10 cellular contexts compared by ENCODE assay signal in the genomic region with DNA sequence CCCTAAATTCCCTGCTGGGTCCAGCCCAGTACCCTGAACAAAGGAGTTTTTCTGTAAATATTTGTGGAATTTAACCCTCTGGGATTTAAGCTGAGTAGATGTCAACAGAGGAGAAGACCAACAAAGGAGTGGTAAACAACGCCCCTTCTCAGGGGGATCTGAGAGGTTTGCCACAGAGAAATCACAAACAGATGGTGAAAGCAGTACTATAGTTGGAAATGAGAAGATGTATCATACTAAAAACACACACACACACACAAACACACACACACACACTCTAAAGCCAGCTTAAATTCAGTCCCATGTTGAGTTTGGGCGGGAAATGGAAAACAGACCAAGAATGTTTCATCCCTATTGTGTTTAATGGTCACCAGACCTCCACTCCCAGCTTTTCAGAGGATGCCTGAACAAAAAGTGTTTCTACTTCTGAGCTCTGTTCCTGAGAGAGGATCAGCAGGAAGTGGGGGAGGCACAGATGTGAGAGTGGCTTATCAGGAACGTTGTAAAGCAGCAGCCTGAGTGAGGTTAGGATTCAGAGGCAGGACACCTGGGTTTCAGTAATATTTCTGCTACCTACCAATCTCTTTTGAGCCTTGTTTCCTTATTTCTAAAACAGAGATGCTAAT. TPM values are rescaled to one million over a fixed set of nuclear protein-coding genes. Genes with fewer than 3 reads are reported as not detected.
DNase-seq lines count a peak whose midpoint lies in the region; ATAC-seq, FAIRE-seq and TF ChIP-seq lines count a peak whose summit lies in the region.
"Had no signal": no experiment of that assay in that cellular context is flagged by ENCODE, and none has a peak within 500 bp of the region (broad histone marks: within the 10 kb centered on the region; RNA-seq: fewer than 3 reads in every experiment).

No MANE protein-coding gene starts in this region.

- H3K4me3 ChIP-seq in BLaER1 treated with 17β-estradiol and CSF1 and Interleukin-3, amounts not matched to agents 10 nM and 100 nM: peak overlapping the region in 4 of 10 experiments; percentile 58 to 79 (median 75); a peak in 9 of 20 replicates
- H3K4me3 ChIP-seq in HUES6 (ENCODE audit: low read depth, low read length): no peak overlapping the region
- no peak overlapping the region for H3K4me3 ChIP-seq in pancreas
- H3K4me3 ChIP-seq in kidney (ENCODE audit: low read length in 2 of 2): no peak overlapping the region
- H3K4me3 ChIP-seq: adrenal gland had no signal

- H3K4me1 Mint-ChIP-seq in activated CD8-positive, alpha-beta T cell treated with anti-CD3 and anti-CD28 coated beads for 36 hours (ENCODE audit: low read depth): peaks cover 64% of the 10 kb centered on the region

- 41 to 42% methylated on average over 3 of the region's 3 CpGs for WGBS in pancreas, 2 donors

- peak overlapping the region; percentile 76 to 98 (median 96) for H3K4me2 ChIP-seq in BLaER1 treated with 17β-estradiol and CSF1 and Interleukin-3, amounts not matched to agents 10 nM and 100 nM

- peaks cover 0 to 40% (median 0%) of the 10 kb centered on the region in 11 experiments; a peak in 8 of 22 replicates for H3K36me3 ChIP-seq in BLaER1 treated with 17β-estradiol and CSF1 and Interleukin-3, amounts not matched to agents 10 nM and 100 nM
- H3K36me3 ChIP-seq in HUES6 (ENCODE audit: control insufficient read depth, insufficient read depth, low read length) (no peaks in the 10 kb centered on the region), pancreas (no peaks in the 10 kb centered on the region), kidney (ENCODE audit: control insufficient read depth in 1 of 2, insufficient read depth in 2 of 2, low read length in 2 of 2) (no peaks in the 10 kb centered on the region)
- H3K36me3 ChIP-seq: adrenal gland had no signal

- peaks cover 0 to 14% (median 0%) of the 10 kb centered on the region in 11 experiments; a peak in 6 of 22 replicates for H3K9me3 ChIP-seq in BLaER1 treated with 17β-estradiol and CSF1 and Interleukin-3, amounts not matched to agents 10 nM and 100 nM (replicated peaks in 1 of 11)
- no peaks in the 10 kb centered on the region for H3K9me3 ChIP-seq in HUES6 (ENCODE audit: control insufficient read depth, insufficient read depth, low read depth, low read length)
- H3K9me3 ChIP-seq in pancreas: no peaks in the 10 kb centered on the region
- no peaks in the 10 kb centered on the region for H3K9me3 ChIP-seq in kidney (ENCODE audit: control insufficient read depth in 1 of 2, low read length in 2 of 2)
- H3K9me3 ChIP-seq: adrenal gland had no signal

- POLR2A ChIA-PET in activated CD8-positive, alpha-beta T cell treated with anti-CD3 and anti-CD28 coated beads for 36 hours (lab: Charles Lee): interaction anchor here (0.6 to 1.3 kb wide), 5 partner anchors 14 to 312 kb away, joined by 3 to 6 read pairs (median 3); no protein-coding TSS in a partner anchor

- no peak for FAIRE-seq in pancreas (lab: Jason Lieb, UNC)
- FAIRE-seq in kidney (lab: Jason Lieb, UNC): no peak

- H3K4me1 ChIP-seq in BLaER1 treated with 17β-estradiol and CSF1 and Interleukin-3, amounts not matched to agents 10 nM and 100 nM: peaks cover 75 to 90% (median 80%) of the 10 kb centered on the region in 10 experiments
- H3K4me1 ChIP-seq in HUES6 (ENCODE audit: control insufficient read depth, insufficient read depth, low read length): peaks cover 34% of the 10 kb centered on the region
- H3K4me1 ChIP-seq in pancreas: no peaks in the 10 kb centered on the region
- no peaks in the 10 kb centered on the region for H3K4me1 ChIP-seq in kidney (ENCODE audit: control insufficient read depth in 1 of 2, insufficient read depth in 1 of 2, low read depth in 1 of 2, low read length in 2 of 2)
- H3K4me1 ChIP-seq: adrenal gland had no signal

- peak overlapping the region; percentile 91 for H3K4me3 Mint-ChIP-seq in activated CD8-positive, alpha-beta T cell treated with anti-CD3 and anti-CD28 coated beads for 36 hours

- H3K27ac ChIP-seq in BLaER1 treated with 17β-estradiol and CSF1 and Interleukin-3, amounts not matched to agents 10 nM and 100 nM: peak overlapping the region in 9 of 11 experiments; percentile 40 to 99 (median 80); a peak in 17 of 22 replicates
- H3K27ac ChIP-seq in HUES6 (ENCODE audit: low read depth, low read length) (peak overlapping the region; percentile 57; the same call in 1 of the 2 replicates), pancreas (no peak overlapping the region), kidney (ENCODE audit: low read depth in 2 of 2, low read length in 2 of 2) (no peak overlapping the region)
- H3K27ac ChIP-seq: adrenal gland had no signal

- CTCF ChIA-PET in activated CD8-positive, alpha-beta T cell treated with anti-CD3 and anti-CD28 coated beads for 36 hours (lab: Charles Lee): interaction anchor here (0.9 to 5.9 kb wide), 3 partner anchors 21 to 82 kb away, joined by 3 to 38 read pairs (median 4); a partner anchor contains a TSS

- peaks cover 0 to 53% (median 0%) of the 10 kb centered on the region in 11 experiments; a peak in 6 of 22 replicates for H4K20me1 ChIP-seq in BLaER1 treated with 17β-estradiol and CSF1 and Interleukin-3, amounts not matched to agents 10 nM and 100 nM

- no peaks in the 10 kb centered on the region for H3K27me3 Mint-ChIP-seq in activated CD8-positive, alpha-beta T cell treated with anti-CD3 and anti-CD28 coated beads for 36 hours

- H3K9me3 Mint-ChIP-seq in activated CD8-positive, alpha-beta T cell treated with anti-CD3 and anti-CD28 coated beads for 36 hours: no peaks in the 10 kb centered on the region

- peaks cover 42% of the 10 kb centered on the region for H3K36me3 Mint-ChIP-seq in activated CD8-positive, alpha-beta T cell treated with anti-CD3 and anti-CD28 coated beads for 36 hours (ENCODE audit: low read depth)

- TF ChIP-seq CTCF in activated CD8-positive, alpha-beta T cell treated with anti-CD3 and anti-CD28 coated beads for 36 hours (IDR thresholded peaks at IDR 0.05): no peak
- TF ChIP-seq CTCF in pancreas (IDR thresholded peaks at IDR 0.05): no peak
- TF ChIP-seq CTCF in kidney (IDR thresholded peaks at IDR 0.05; ENCODE audit: borderline replicate concordance, extremely low read depth, insufficient read depth): no peak

- peak overlapping the region; percentile 21 to 88 (median 56); a peak in 15 of 22 replicates for H3K9ac ChIP-seq in BLaER1 treated with 17β-estradiol and CSF1 and Interleukin-3, amounts not matched to agents 10 nM and 100 nM
- peak overlapping the region; percentile 52 for H3K9ac ChIP-seq in HUES6 (ENCODE audit: low read length)
- no peak overlapping the region for H3K9ac ChIP-seq in kidney (ENCODE audit: low read length in 2 of 2)

- DNase-seq in activated CD8-positive, alpha-beta T cell treated with anti-CD3 and anti-CD28 coated beads for 36 hours: no peak
- DNase-seq in left colon (no peak), pancreas (no peak), kidney (no peak), amygdala (lab: John Stamatoyannopoulos, UW) (no peak)
- DNase-seq: adrenal gland had no signal

- peaks cover 0 to 4% (median 0%) of the 10 kb centered on the region in 11 experiments; a peak in 1 of 22 replicates for H3K27me3 ChIP-seq in BLaER1 treated with 17β-estradiol and CSF1 and Interleukin-3, amounts not matched to agents 10 nM and 100 nM
- H3K27me3 ChIP-seq in HUES6 (ENCODE audit: control insufficient read depth, insufficient read depth, low read length) (no peaks in the 10 kb centered on the region), pancreas (no peaks in the 10 kb centered on the region)
- H3K27me3 ChIP-seq: adrenal gland had no signal

- intact Hi-C loops in activated CD8-positive, alpha-beta T cell treated with anti-CD3 and anti-CD28 coated beads for 36 hours (cut with micrococcal nuclease): no loop called here
- intact Hi-C loops in left colon (cut with DNase I, micrococcal nuclease): no loop called here
- intact Hi-C loops in pancreas (cut with DNase I): no loop called here
- intact Hi-C loops in kidney (cut with DNase I): no loop called here

- peak overlapping the region; percentile 75 for H3K27ac Mint-ChIP-seq in activated CD8-positive, alpha-beta T cell treated with anti-CD3 and anti-CD28 coated beads for 36 hours

- ATAC-seq in activated CD8-positive, alpha-beta T cell treated with anti-CD3 and anti-CD28 coated beads for 36 hours: no peak
- ATAC-seq in left colon (peak; percentile 65), pancreas (no peak)
- ATAC-seq in activated CD4-positive, CD25-positive, alpha-beta regulatory T cell treated with anti-CD3 and anti-CD28 coated beads, Interleukin-2, amount 50 U/mL, for 24 hours: no peak

RNA-seq across cellular contexts. Expression of a gene that starts 3.2 kb away (rescaled TPM):
- 10 to 100 TPM; 39.5 to 41.7 TPM for total RNA-seq in activated CD8-positive, alpha-beta T cell treated with anti-CD3 and anti-CD28 coated beads for 36 hours
- 1 to 10 TPM; 6.3 to 8.0 TPM for total RNA-seq in left colon
- 1 to 10 TPM in 3 of 6 donors, under 1 TPM in 3; 0.56 to 6.0 (median 1.2) TPM for total RNA-seq in pancreas
- polyA plus RNA-seq in pancreas: 1 to 10 TPM in 1 of 2 donors, under 1 TPM in 1; 0.75 to 1.1 TPM
- 15.6 TPM for total RNA-seq in kidney
- polyA plus RNA-seq in kidney (ENCODE audit: insufficient read depth, low read depth, low replicate concordance): 3.4 TPM
- polyA plus RNA-seq: neural cell had no signal

RNA-seq across cellular contexts. Expression of a gene that starts 25.7 kb away (rescaled TPM):
- total RNA-seq in activated CD8-positive, alpha-beta T cell treated with anti-CD3 and anti-CD28 coated beads for 36 hours: under 1 TPM in 1 of 2 experiments, not detected in 1; 0.29 TPM
- total RNA-seq in left colon: not detected
- not detected for total RNA-seq in pancreas
- polyA plus RNA-seq in pancreas: not detected
- not detected for total RNA-seq in kidney
- not detected for polyA plus RNA-seq in kidney (ENCODE audit: insufficient read depth, low read depth, low replicate concordance)
- polyA plus RNA-seq: neural cell had no signal

RNA-seq across cellular contexts. Expression of a gene that starts 50.6 kb away (rescaled TPM):
- total RNA-seq in activated CD8-positive, alpha-beta T cell treated with anti-CD3 and anti-CD28 coated beads for 36 hours: 1 to 10 TPM in 1 of 2 experiments, under 1 TPM in 1; 0.96 to 1.4 TPM
- 100 to 1,000 TPM in 1 of 2 donors, 10 to 100 TPM in 1; 77.3 to 102 TPM for total RNA-seq in left colon
- total RNA-seq in pancreas: 1 to 10 TPM; 3.4 to 9.7 (median 7.2) TPM
- 1 to 10 TPM; 4.9 to 6.4 TPM for polyA plus RNA-seq in pancreas
- 28.5 TPM for total RNA-seq in kidney
- polyA plus RNA-seq in kidney (ENCODE audit: insufficient read depth, low read depth, low replicate concordance): 22.8 TPM
- polyA plus RNA-seq: neural cell had no signal

Comparison
In these comparisons a context has a peak if more than half of its experiments do, and no peak if none do; other contexts are left out.
1. H3K27ac ChIP-seq: peak in BLaER1 treated with 17β-estradiol and CSF1 and Interleukin-3, amounts not matched to agents 10 nM and 100 nM (9 of 11) and HUES6 (single experiment); none in pancreas (0 of 4) and kidney (0 of 2).
2. H3K9ac ChIP-seq: peak in BLaER1 treated with 17β-estradiol and CSF1 and Interleukin-3, amounts not matched to agents 10 nM and 100 nM (11 of 11) and HUES6 (single experiment); none in kidney (0 of 2).